ENCODE assay signal across 17 cellular contexts in the genomic region with DNA sequence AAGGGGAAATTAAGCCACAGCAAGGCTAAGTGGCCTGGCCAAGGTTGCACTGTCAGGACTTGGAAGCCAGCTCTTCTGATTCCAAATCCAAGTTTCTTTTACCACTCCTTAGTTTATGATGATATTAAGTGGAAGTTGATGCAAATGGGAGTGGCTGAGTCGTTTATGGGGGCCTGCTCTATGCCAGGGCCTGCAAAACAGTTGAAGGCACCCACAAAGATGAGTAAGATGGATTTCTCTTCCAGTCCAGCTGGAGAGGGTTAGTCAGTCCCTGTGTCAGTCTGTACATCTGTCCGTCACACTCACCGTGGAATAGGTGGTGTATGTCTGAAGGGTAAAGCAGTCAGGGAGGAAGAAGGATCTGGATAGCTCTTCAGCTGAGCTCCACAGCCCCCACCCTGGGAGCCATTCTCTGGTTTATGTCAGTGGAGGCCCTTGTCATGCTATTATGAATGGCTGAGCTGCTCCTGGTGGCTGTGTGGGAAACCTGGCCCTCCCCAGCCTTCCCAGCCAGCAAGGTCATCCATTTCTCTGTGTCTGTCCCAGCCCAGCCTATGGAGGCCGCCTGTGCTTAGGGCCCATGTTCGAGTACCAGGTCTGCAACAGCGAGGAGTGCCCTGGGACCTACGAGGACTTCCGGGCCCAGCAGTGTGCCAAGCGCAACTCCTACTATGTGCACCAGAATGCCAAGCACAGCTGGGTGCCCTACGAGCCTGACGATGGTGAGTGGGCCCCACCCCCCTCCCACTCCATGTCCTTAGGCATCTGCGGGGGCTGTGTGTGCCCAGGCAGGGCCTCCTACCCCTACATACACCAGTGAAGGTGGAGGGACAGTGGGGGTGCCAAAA. TPM values are rescaled to one million over a fixed set of nuclear protein-coding genes. Genes with fewer than 3 reads are reported as not detected.
A peak's percentile ranks its signal among the peaks of the same experiment; 100 is the strongest.
DNase-seq lines count a peak whose midpoint lies in the region; FAIRE-seq and TF ChIP-seq lines count a peak whose summit lies in the region.
"Had no signal": no experiment of that assay in that cellular context is flagged by ENCODE, and none has a peak within 500 bp of the region (broad histone marks: within the 10 kb centered on the region; RNA-seq: fewer than 3 reads in every experiment).

No MANE protein-coding gene starts in this region.

- no peak overlapping the region for H4K8ac ChIP-seq in mesenchymal stem cell (ENCODE audit: low read length)

- no peak overlapping the region for H3K4ac ChIP-seq in mesenchymal stem cell (ENCODE audit: low read depth in 1 of 2, low read length in 2 of 2)

- no peaks in the 10 kb centered on the region for H3K27me3 ChIP-seq in CD8-positive, alpha-beta memory T cell (ENCODE audit: insufficient read depth, low read length, poor library complexity, severe bottlenecking)
- H3K27me3 ChIP-seq in astrocyte (ENCODE audit: insufficient read depth, low read length), result no peaks in the 10 kb centered on the region
- H3K27me3 ChIP-seq in mesenchymal stem cell (ENCODE audit: control insufficient read depth in 1 of 2, insufficient read depth in 1 of 2, low read length in 2 of 2), result no peaks in the 10 kb centered on the region

- peak overlapping the region; percentile 53 for H4K91ac ChIP-seq in mesenchymal stem cell (ENCODE audit: low read length)

- peaks cover 4 to 5% (median 5%) of the 10 kb centered on the region in 3 donors for H3K4me1 Mint-ChIP-seq in CD8-positive, alpha-beta memory T cell
- H3K4me1 Mint-ChIP-seq in astrocyte (ENCODE audit: low read depth, unreplicated experiment), result peaks cover 19% of the 10 kb centered on the region

- peak overlapping the region in 1 of 2 experiments; percentile 23 for H2BK12ac ChIP-seq in mesenchymal stem cell (ENCODE audit: low read length in 2 of 2)

- H2BK5ac ChIP-seq in mesenchymal stem cell (ENCODE audit: low read depth, low read length, poor library complexity, severe bottlenecking), result no peak overlapping the region

- no peak overlapping the region for H3K4me3 ChIP-seq in CD8-positive, alpha-beta memory T cell (ENCODE audit: low read length)
- H3K4me3 ChIP-seq in astrocyte (ENCODE audit: insufficient read depth, low read depth, low read length) (no peak overlapping the region), mesenchymal stem cell (ENCODE audit: insufficient read depth in 1 of 2, low read depth in 1 of 2, low read length in 2 of 2) (no peak overlapping the region)

- H3K27ac Mint-ChIP-seq in CD8-positive, alpha-beta memory T cell, result no peak overlapping the region
- H3K27ac Mint-ChIP-seq in astrocyte (ENCODE audit: unreplicated experiment), result no peak overlapping the region
- H3K27ac Mint-ChIP-seq: CD8-positive, alpha-beta T cell; H9 had no signal

- peak overlapping the region; percentile 25 for H3K27ac ChIP-seq in CD8-positive, alpha-beta memory T cell (ENCODE audit: low read depth, low read length)
- H3K27ac ChIP-seq in astrocyte (ENCODE audit: low read depth, low read length), result no peak overlapping the region
- no peak overlapping the region for H3K27ac ChIP-seq in mesenchymal stem cell (ENCODE audit: low read length, poor library complexity, severe bottlenecking)
- H3K27ac ChIP-seq: 22Rv1 had no signal

- no peak overlapping the region for H3K9ac ChIP-seq in astrocyte (ENCODE audit: low read length)
- H3K9ac ChIP-seq in mesenchymal stem cell (ENCODE audit: low read length), result no peak overlapping the region

- H3K79me1 ChIP-seq in mesenchymal stem cell (replicated peaks; ENCODE audit: low read length, poor library complexity, severe bottlenecking), result peaks cover 21% of the 10 kb centered on the region

- H3K9me3 Mint-ChIP-seq in CD8-positive, alpha-beta memory T cell, result no peaks in the 10 kb centered on the region
- H3K9me3 Mint-ChIP-seq in astrocyte (ENCODE audit: unreplicated experiment), result peaks cover 2% of the 10 kb centered on the region
- H3K9me3 Mint-ChIP-seq: CD8-positive, alpha-beta T cell; H9 had no signal

- FAIRE-seq in astrocyte (lab: Jason Lieb, UNC), result no peak
- FAIRE-seq: HepG2 had no signal

- H2BK15ac ChIP-seq in mesenchymal stem cell (ENCODE audit: low read depth, poor library complexity, severe bottlenecking), result no peak overlapping the region

- H3K9me3 ChIP-seq in CD8-positive, alpha-beta memory T cell (ENCODE audit: low read length), result no peaks in the 10 kb centered on the region
- no peaks in the 10 kb centered on the region for H3K9me3 ChIP-seq in astrocyte (ENCODE audit: insufficient read depth, low read depth, low read length)
- peaks cover 3% of the 10 kb centered on the region for H3K9me3 ChIP-seq in mesenchymal stem cell (ENCODE audit: control insufficient read depth, low read length)

- POLR2A ChIA-PET in CD8-positive, alpha-beta memory T cell (lab: Charles Lee), result no interaction called here

- CTCF ChIA-PET in CD8-positive, alpha-beta memory T cell (lab: Charles Lee), result no interaction called here

- H3K14ac ChIP-seq in mesenchymal stem cell (ENCODE audit: low read length in 2 of 2), result peak overlapping the region in 1 of 2 experiments; percentile 0

- H3K4me1 ChIP-seq in CD8-positive, alpha-beta memory T cell (ENCODE audit: insufficient read depth, low read length), result no peaks in the 10 kb centered on the region
- peaks cover 18% of the 10 kb centered on the region for H3K4me1 ChIP-seq in astrocyte (ENCODE audit: insufficient read depth, low read length)
- peaks cover 5% of the 10 kb centered on the region for H3K4me1 ChIP-seq in mesenchymal stem cell (ENCODE audit: control insufficient read depth, insufficient read depth, low read depth, low read length)

- no peak overlapping the region for H3K23ac ChIP-seq in mesenchymal stem cell (ENCODE audit: low read length in 2 of 2)

- peaks cover under 1% of the 10 kb centered on the region for H4K20me1 ChIP-seq in astrocyte (ENCODE audit: insufficient read depth, low read length)

- 74% methylated on average over 11 of the region's 12 CpGs for WGBS in mesenchymal stem cell

- no peak overlapping the region for H2AFZ ChIP-seq in astrocyte (ENCODE audit: low read depth, low read length)
- H2AFZ ChIP-seq in mesenchymal stem cell (ENCODE audit: low read depth, low read length), result no peak overlapping the region

- H2BK120ac ChIP-seq in mesenchymal stem cell (ENCODE audit: low read depth, low read length), result no peak overlapping the region

- no peaks in the 10 kb centered on the region for H3K27me3 Mint-ChIP-seq in CD8-positive, alpha-beta memory T cell
- H3K27me3 Mint-ChIP-seq in astrocyte (ENCODE audit: low read depth, unreplicated experiment), result peaks cover 12% of the 10 kb centered on the region

- no peaks in the 10 kb centered on the region for H3K36me3 ChIP-seq in CD8-positive, alpha-beta memory T cell (ENCODE audit: insufficient read depth, low read length)
- H3K36me3 ChIP-seq in astrocyte (ENCODE audit: insufficient read depth, low read length) (no peaks in the 10 kb centered on the region), mesenchymal stem cell (ENCODE audit: control insufficient read depth in 1 of 2, insufficient read depth in 2 of 2, low read depth in 1 of 2, low read length in 2 of 2) (peaks cover 75 to 99% of the 10 kb centered on the region in 2 experiments)

- H3K36me3 Mint-ChIP-seq in CD8-positive, alpha-beta memory T cell, result no peaks in the 10 kb centered on the region
- peaks cover 34% of the 10 kb centered on the region for H3K36me3 Mint-ChIP-seq in astrocyte (ENCODE audit: low read depth, unreplicated experiment)
- H3K36me3 Mint-ChIP-seq: CD8-positive, alpha-beta T cell had no signal

- H3K79me2 ChIP-seq in astrocyte (ENCODE audit: insufficient read depth, low read length), result no peaks in the 10 kb centered on the region

- peak; percentile 11 for DNase-seq in DMS79 treated with DMSO at 0.1 percent for 48 hours (lab: John Stamatoyannopoulos, UW)
- DNase-seq in DMS79 (lab: John Stamatoyannopoulos, UW), result no peak
- DNase-seq in CD8-positive, alpha-beta memory T cell, result no peak
- no peak for DNase-seq in astrocyte (ENCODE audit: low read depth)
- peak; percentile 12 for DNase-seq in mesenchymal stem cell
- no peak for DNase-seq in dedifferentiated amniotic fluid mesenchymal stem cell (ENCODE audit: extremely low spot score)
- no peak for DNase-seq in NCI-H2171 treated with DMSO at 0.1 percent for 48 hours (lab: John Stamatoyannopoulos, UW)
- DNase-seq in kidney glomerular epithelial cell (lab: John Stamatoyannopoulos, UW), result no peak
- DNase-seq: CD8-positive, alpha-beta T cell; H9; NCI-H1436 treated with DMSO at 0.1 percent for 48 hours; NCI-H2081 treated with DMSO at 0.1 percent for 48 hours; NCI-H345; NK-92 treated with Interleukin-12 subunit alpha and Interleukin-12 subunit beta, amount 100 ng/mL, for 24 hours had no signal

- no peak overlapping the region for H3K18ac ChIP-seq in mesenchymal stem cell (ENCODE audit: low read depth in 1 of 2, low read length in 2 of 2)

- H3K4me2 ChIP-seq in astrocyte (ENCODE audit: low read length), result peak overlapping the region; percentile 5
- no peak overlapping the region for H3K4me2 ChIP-seq in mesenchymal stem cell (ENCODE audit: low read length, poor library complexity, severe bottlenecking)

- no peak for TF ChIP-seq CTCF in astrocyte (IDR thresholded peaks at IDR 0.05; ENCODE audit: insufficient read depth, low read depth, low read length)

- H3K4me3 Mint-ChIP-seq in CD8-positive, alpha-beta memory T cell, result no peak overlapping the region
- H3K4me3 Mint-ChIP-seq in astrocyte (ENCODE audit: unreplicated experiment), result no peak overlapping the region
- H3K4me3 Mint-ChIP-seq: CD8-positive, alpha-beta T cell; H9 had no signal

- no peak overlapping the region for H2AK5ac ChIP-seq in mesenchymal stem cell (ENCODE audit: low read length, severe bottlenecking)

RNA-seq across cellular contexts. Expression of gene TBATA, which starts 44.5 kb away (rescaled TPM):
- not detected for total RNA-seq in CD8-positive, alpha-beta memory T cell
- not detected for polyA plus RNA-seq in CD8-positive, alpha-beta memory T cell
- not detected in 2 replicates for total RNA-seq in astrocyte
- not detected for polyA plus RNA-seq in mesenchymal stem cell (2013, experiment 1 of 2)
- not detected for polyA plus RNA-seq in mesenchymal stem cell (2013, experiment 2 of 2)
- total RNA-seq: CD8-positive, alpha-beta T cell; H9; HepG2 had no signal
- polyA plus RNA-seq: BJ, HepG2 had no signal

Comparison
In these comparisons a context has a peak if more than half of its experiments do, and no peak if none do; other contexts are left out.
1. DNase-seq: peak in DMS79 treated with DMSO at 0.1 percent for 48 hours (single experiment) and mesenchymal stem cell (single experiment); none in DMS79 (single experiment), CD8-positive, alpha-beta memory T cell (0 of 5), astrocyte (single experiment), dedifferentiated amniotic fluid mesenchymal stem cell (single experiment), NCI-H2171 treated with DMSO at 0.1 percent for 48 hours (single experiment) and kidney glomerular epithelial cell (single experiment).